2 cellular contexts compared by ENCODE assay signal in the genomic region with DNA sequence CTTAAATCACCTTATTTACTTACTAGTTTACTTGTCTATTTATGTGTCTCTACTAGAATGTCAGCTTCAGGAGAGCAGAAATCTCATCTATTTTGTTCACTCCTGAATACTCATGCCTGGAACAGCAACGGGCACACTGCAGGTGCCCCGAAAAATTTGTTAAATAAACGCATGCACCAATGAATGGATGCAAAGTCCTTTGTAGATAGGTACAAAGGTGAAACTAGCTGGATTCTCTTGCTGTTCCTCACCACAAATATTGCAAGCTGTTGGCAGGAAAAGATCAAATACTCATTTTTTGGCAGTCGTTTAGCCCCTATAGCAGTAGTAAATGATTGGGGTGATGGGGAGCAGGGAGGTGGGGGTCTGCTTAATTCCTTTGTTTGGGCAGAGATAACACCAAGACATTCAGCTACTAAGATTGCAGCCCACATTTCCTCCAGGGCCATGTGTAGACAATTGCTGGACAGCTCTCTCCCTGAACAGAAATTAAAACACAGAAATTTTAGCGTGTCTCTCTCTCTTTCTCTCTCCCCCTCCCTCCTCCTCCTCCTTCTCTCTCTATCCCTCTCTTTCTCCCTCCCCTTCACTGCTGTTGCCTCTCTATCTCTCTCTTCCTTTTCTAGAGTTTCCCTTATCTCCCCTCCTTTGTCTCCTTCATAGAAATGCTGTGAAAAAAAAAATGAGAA.
TF ChIP-seq lines count a peak whose summit lies in the region.

No MANE protein-coding gene starts in this region.

TF ChIP-seq in PFSK-1, 5 proteins besides CTCF, POLR2A, EP300 and RAD21:
- TF ChIP-seq TAF1 (IDR thresholded peaks at IDR 0.05; ENCODE audit: borderline replicate concordance, insufficient read depth, low read length): no peak
- no peak for TF ChIP-seq FOXP2 (optimal IDR thresholded peaks at IDR 0.05; ENCODE audit: borderline replicate concordance, extremely low read depth, extremely low read length, insufficient read depth)
- TF ChIP-seq POLR2AphosphoS5 (IDR thresholded peaks at IDR 0.05; ENCODE audit: low read depth, low read length): no peak
- no peak for TF ChIP-seq SIN3A (IDR thresholded peaks at IDR 0.05; ENCODE audit: borderline replicate concordance, insufficient read depth, low read length)
- TF ChIP-seq, protein P1, sequence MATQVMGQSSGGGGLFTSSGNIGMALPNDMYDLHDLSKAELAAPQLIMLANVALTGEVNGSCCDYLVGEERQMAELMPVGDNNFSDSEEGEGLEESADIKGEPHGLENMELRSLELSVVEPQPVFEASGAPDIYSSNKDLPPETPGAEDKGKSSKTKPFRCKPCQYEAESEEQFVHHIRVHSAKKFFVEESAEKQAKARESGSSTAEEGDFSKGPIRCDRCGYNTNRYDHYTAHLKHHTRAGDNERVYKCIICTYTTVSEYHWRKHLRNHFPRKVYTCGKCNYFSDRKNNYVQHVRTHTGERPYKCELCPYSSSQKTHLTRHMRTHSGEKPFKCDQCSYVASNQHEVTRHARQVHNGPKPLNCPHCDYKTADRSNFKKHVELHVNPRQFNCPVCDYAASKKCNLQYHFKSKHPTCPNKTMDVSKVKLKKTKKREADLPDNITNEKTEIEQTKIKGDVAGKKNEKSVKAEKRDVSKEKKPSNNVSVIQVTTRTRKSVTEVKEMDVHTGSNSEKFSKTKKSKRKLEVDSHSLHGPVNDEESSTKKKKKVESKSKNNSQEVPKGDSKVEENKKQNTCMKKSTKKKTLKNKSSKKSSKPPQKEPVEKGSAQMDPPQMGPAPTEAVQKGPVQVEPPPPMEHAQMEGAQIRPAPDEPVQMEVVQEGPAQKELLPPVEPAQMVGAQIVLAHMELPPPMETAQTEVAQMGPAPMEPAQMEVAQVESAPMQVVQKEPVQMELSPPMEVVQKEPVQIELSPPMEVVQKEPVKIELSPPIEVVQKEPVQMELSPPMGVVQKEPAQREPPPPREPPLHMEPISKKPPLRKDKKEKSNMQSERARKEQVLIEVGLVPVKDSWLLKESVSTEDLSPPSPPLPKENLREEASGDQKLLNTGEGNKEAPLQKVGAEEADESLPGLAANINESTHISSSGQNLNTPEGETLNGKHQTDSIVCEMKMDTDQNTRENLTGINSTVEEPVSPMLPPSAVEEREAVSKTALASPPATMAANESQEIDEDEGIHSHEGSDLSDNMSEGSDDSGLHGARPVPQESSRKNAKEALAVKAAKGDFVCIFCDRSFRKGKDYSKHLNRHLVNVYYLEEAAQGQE (IDR thresholded peaks at IDR 0.05; ENCODE audit: insufficient read depth in 1 of 2, low read depth in 2 of 2, low read length in 2 of 2): peak; percentile 79 to 93

TF ChIP-seq in HepG2, 621 proteins besides CTCF, POLR2A, EP300 and RAD21:
- TF ChIP-seq, protein P1 (IDR thresholded peaks at IDR 0.05; ENCODE audit: borderline replicate concordance in 1 of 2, low read depth in 1 of 2, low read length in 2 of 2): peak in 1 of 2 experiments; percentile 88
- TF ChIP-seq, protein P2, sequence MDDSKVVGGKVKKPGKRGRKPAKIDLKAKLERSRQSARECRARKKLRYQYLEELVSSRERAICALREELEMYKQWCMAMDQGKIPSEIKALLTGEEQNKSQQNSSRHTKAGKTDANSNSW (CRISPR knock-in tag; IDR thresholded peaks at IDR 0.05; ENCODE audit: borderline replicate concordance): no peak
- TF ChIP-seq, protein P3, sequence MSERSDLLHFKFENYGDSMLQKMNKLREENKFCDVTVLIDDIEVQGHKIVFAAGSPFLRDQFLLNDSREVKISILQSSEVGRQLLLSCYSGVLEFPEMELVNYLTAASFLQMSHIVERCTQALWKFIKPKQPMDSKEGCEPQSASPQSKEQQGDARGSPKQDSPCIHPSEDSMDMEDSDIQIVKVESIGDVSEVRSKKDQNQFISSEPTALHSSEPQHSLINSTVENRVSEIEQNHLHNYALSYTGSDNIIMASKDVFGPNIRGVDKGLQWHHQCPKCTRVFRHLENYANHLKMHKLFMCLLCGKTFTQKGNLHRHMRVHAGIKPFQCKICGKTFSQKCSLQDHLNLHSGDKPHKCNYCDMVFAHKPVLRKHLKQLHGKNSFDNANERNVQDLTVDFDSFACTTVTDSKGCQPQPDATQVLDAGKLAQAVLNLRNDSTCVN (CRISPR knock-in tag; IDR thresholded peaks at IDR 0.05; ENCODE audit: borderline replicate concordance): no peak
- TF ChIP-seq HNRNPK (IDR thresholded peaks at IDR 0.05; ENCODE audit: low read depth, low read length, poor library complexity, severe bottlenecking): peak; percentile 23
